8 cellular contexts compared by ENCODE assay signal in the genomic region with DNA sequence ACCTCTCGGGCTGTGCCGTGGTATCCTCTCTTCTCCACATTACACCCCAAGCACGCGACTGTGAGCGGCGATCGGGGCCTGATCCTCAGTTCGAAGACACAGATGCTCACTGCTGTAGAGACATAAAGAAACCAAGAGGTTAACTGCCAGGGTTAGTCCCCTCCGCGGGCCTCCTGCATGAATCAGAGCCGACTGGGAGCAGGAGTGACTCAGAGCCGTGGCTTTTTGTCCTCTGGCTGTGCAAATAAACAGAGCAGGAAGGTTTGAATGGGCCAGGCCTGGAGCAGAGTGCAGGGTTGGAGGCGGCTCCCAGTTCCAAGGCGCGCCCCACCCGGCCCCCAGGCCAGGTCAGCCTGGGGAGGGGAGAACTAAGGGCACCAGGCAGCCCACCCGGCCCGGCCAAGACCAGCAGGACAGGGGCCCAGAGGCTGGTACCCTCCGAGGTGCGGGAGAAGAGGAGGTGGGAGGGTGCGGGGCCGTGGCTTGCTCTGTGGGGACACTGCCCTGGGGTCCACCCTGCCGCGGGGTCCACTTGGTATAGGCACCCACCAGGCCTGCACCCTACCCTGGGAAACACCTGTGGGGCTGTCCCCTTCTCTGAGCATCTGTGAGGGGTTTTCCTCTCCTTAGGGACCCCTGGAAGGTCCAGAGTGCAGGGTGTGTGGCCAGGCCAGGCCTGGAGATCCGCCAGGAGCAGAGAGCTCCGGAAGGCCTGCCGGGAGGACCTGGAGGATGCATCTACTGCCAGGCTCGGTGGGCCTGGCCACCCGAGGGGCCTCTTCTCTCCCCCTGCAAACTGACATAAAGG. TPM values are rescaled to one million over a fixed set of nuclear protein-coding genes. Genes with fewer than 3 reads are reported as not detected.
DNase-seq lines count a peak whose midpoint lies in the region; ATAC-seq, FAIRE-seq and TF ChIP-seq lines count a peak whose summit lies in the region.

No MANE protein-coding gene starts in this region.

- TF ChIP-seq RAD21 in K562 (CRISPR knock-in tag; conservative IDR thresholded peaks at IDR 0.05 in 1 of 2, IDR thresholded peaks at IDR 0.05 in 1 of 2), result no peak

- H3K36me3 ChIP-seq in K562 (ENCODE audit: control insufficient read depth, insufficient read depth, low read length) (no peaks in the 10 kb centered on the region), kidney epithelial cell (ENCODE audit: control insufficient read depth, insufficient read depth, low read length) (no peaks in the 10 kb centered on the region)

- H3K4me2 ChIP-seq in K562 (ENCODE audit: insufficient read depth, low read length), result no peak overlapping the region

- no peak overlapping the region for H3K4me3 ChIP-seq in K562
- no peak overlapping the region for H3K4me3 ChIP-seq in kidney epithelial cell (ENCODE audit: low read depth, low read length)

- H2AFZ ChIP-seq in K562 (ENCODE audit: low read depth, low read length), result no peak overlapping the region

- BruUV-seq in K562 (replicated peaks; lab: Mats Ljungman, UMichigan), result no TSS peak

- CTCF ChIA-PET in K562 (lab: Yijun Ruan, JAX; ENCODE audit: low intra/inter-chr PET ratio), result no interaction called here

- no peaks in the 10 kb centered on the region for H3K9me3 ChIP-seq in K562 (replicated peaks; ENCODE audit: control insufficient read depth, insufficient read depth, low read depth, low read length)

- TF ChIP-seq CTCF in K562 (IDR thresholded peaks at IDR 0.05 in 2 of 3, conservative IDR thresholded peaks at IDR 0.05 in 1 of 3; ENCODE audit: insufficient read depth in 2 of 3, low read depth in 1 of 3, low read length in 3 of 3) (no peak), kidney epithelial cell (IDR thresholded peaks at IDR 0.05; ENCODE audit: insufficient read depth, low read length, poor library complexity, severe bottlenecking) (no peak)

- POLR2A ChIA-PET in K562 (lab: Yijun Ruan, JAX), result no interaction called here

- H3K4me1 ChIP-seq in K562 (replicated peaks in 1 of 2; ENCODE audit: control insufficient read depth in 2 of 2, insufficient read depth in 2 of 2, low read length in 2 of 2), result no peaks in the 10 kb centered on the region

- in situ Hi-C loops in K562 (cut with MboI), result no loop called here

- H3K9me1 ChIP-seq in K562 (ENCODE audit: control insufficient read depth, insufficient read depth, low read length), result no peaks in the 10 kb centered on the region

- ATAC-seq in K562 (no peak; the same call in 2 of the 3 replicates), GM18858 (IDR thresholded peaks at IDR 0.05; ENCODE audit: unreplicated experiment) (no peak), GM18873 (IDR thresholded peaks at IDR 0.05; ENCODE audit: low FRiP score, unreplicated experiment) (no peak), HG02759 (IDR thresholded peaks at IDR 0.05; ENCODE audit: unreplicated experiment) (no peak)

- intact Hi-C loops in K562 (cut with micrococcal nuclease), result no loop called here

- no peaks in the 10 kb centered on the region for H3K79me2 ChIP-seq in K562 (ENCODE audit: control insufficient read depth, insufficient read depth, low read length)

- peaks cover 0 to 71% of the 10 kb centered on the region in 2 experiments; a peak in 3 of 5 replicates for H3K27me3 ChIP-seq in K562 (ENCODE audit: control insufficient read depth in 2 of 2, insufficient read depth in 2 of 2, low read length in 2 of 2)
- H3K27me3 ChIP-seq in kidney epithelial cell (ENCODE audit: control insufficient read depth, insufficient read depth, low read length), result no peaks in the 10 kb centered on the region

- no peak overlapping the region for H3K9ac ChIP-seq in K562 (ENCODE audit: insufficient read depth in 1 of 2, low read depth in 2 of 2, low read length in 2 of 2)

- WGBS in K562 (ENCODE audit: insufficient coverage, low coverage, missing lambda C conversion rate), result under 1% methylated on average over 13 of the region's 29 CpGs

- no peak for TF ChIP-seq POLR2A in K562 (conservative IDR thresholded peaks at IDR 0.05)

- no peak for FAIRE-seq in K562 (lab: Jason Lieb, UNC)

- no peak overlapping the region for H3K27ac ChIP-seq in K562 (ENCODE audit: extremely low read depth, low read depth, low read length)

- H4K20me1 ChIP-seq in K562 (replicated peaks; ENCODE audit: control insufficient read depth, insufficient read depth, low read length), result no peaks in the 10 kb centered on the region

- TF ChIP-seq EP300 in K562 (IDR thresholded peaks at IDR 0.05; ENCODE audit: low read length), result no peak

- DNase-seq in EL, result peak; percentile 100
- peak; percentile 74 for DNase-seq in NCI-H2196 (lab: John Stamatoyannopoulos, UW; ENCODE audit: unreplicated experiment)
- DNase-seq in K562 (ENCODE audit: extremely low read depth in 1 of 4, low spot score in 3 of 4), result peak in 2 of 4 experiments; percentile 5 to 10
- DNase-seq in kidney epithelial cell (ENCODE audit: low read depth), result peak; percentile 94
- peak; percentile 56 to 63 for DNase-seq in stimulated activated CD4-positive, alpha-beta T cell treated with anti-CD3 and anti-CD28 coated beads, Interleukin-15, amount 100 ng/mL, for 48 hours (ENCODE audit: low read depth in 2 of 2)

TF ChIP-seq in K562, 482 proteins besides CTCF, POLR2A, EP300 and RAD21:
- TF ChIP-seq HNRNPL (IDR thresholded peaks at IDR 0.05; ENCODE audit: low read depth, low read length) (no peak), GATAD2A (IDR thresholded peaks at IDR 0.05) (no peak), ZNF217 (CRISPR knock-in tag; IDR thresholded peaks at IDR 0.05) (no peak), FOSL1 (tag; conservative IDR thresholded peaks at IDR 0.05) (peak; percentile 81), ATF4 (CRISPR knock-in tag; IDR thresholded peaks at IDR 0.05) (no peak), NFIX (CRISPR knock-in tag; IDR thresholded peaks at IDR 0.05; ENCODE audit: low read depth) (no peak), JUND (IDR thresholded peaks at IDR 0.05; ENCODE audit: borderline replicate concordance, low read depth, low read length) (peak; percentile 25; the same call in 1 of the 2 replicates), JUND (tag; IDR thresholded peaks at IDR 0.05; ENCODE audit: borderline replicate concordance, low read depth, low read length) (peak; percentile 18; the same call in 1 of the 3 replicates), NCOA6 (IDR thresholded peaks at IDR 0.05) (no peak)
- TF ChIP-seq, protein P1, sequence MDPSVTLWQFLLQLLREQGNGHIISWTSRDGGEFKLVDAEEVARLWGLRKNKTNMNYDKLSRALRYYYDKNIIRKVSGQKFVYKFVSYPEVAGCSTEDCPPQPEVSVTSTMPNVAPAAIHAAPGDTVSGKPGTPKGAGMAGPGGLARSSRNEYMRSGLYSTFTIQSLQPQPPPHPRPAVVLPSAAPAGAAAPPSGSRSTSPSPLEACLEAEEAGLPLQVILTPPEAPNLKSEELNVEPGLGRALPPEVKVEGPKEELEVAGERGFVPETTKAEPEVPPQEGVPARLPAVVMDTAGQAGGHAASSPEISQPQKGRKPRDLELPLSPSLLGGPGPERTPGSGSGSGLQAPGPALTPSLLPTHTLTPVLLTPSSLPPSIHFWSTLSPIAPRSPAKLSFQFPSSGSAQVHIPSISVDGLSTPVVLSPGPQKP (CRISPR knock-in tag; IDR thresholded peaks at IDR 0.05), result no peak

RNA-seq across cellular contexts. Expression of gene TWIST2, which starts 16.5 kb away (rescaled TPM):
- not detected in 2 replicates for total RNA-seq in K562 (2011; cell fraction: chromatin; rRNA removed; ENCODE audit: low replicate concordance)
- total RNA-seq in K562 (2011; cell fraction: nucleolus; rRNA removed), result not detected in 2 replicates
- not detected in 2 replicates for total RNA-seq in K562 (2011; cell fraction: nucleoplasm; rRNA removed)
- total RNA-seq in K562 (2014; rRNA removed), result not detected in 2 replicates
- total RNA-seq in K562 (2014; rRNA removed; fragmentation: Illumina TruSeq; extraction: Trizol), result not detected in 2 replicates
- not detected in 2 replicates for total RNA-seq in K562 (2015; rRNA removed; fragmentation: Illumina TruSeq; extraction: Trizol)
- not detected in 2 replicates for total RNA-seq in K562 (2021)
- polyA plus RNA-seq in K562 (2011; rRNA removed), result not detected in 2 replicates
- not detected in 2 replicates for polyA plus RNA-seq in K562 (2011; cell fraction: cytosol; rRNA removed)
- not detected in 2 replicates for polyA plus RNA-seq in K562 (2011; cell fraction: nucleus; rRNA removed)
- polyA plus RNA-seq in K562 (2012), result not detected in 2 replicates
- polyA plus RNA-seq in K562 (2014; fragmentation: Illumina TruSeq; extraction: Trizol), result not detected in 2 replicates
- polyA plus RNA-seq in K562 (2014; fragmentation: Nextera tagmentation; extraction: Ambion mirVana), result not detected
- polyA plus RNA-seq in K562 (2014; rRNA removed), result not detected in 2 replicates
- not detected in 2 replicates for polyA minus RNA-seq in K562 (2011; rRNA and poly(A)+ RNA removed)
- not detected in 2 replicates for polyA minus RNA-seq in K562 (2011; cell fraction: cytosol; rRNA and poly(A)+ RNA removed)
- polyA minus RNA-seq in K562 (2011; cell fraction: nucleus; rRNA and poly(A)+ RNA removed), result not detected in 2 replicates
- total RNA-seq in kidney epithelial cell, result 1.8 and 4.2 TPM in 2 replicates
